Comparison of ENCODE assay signal across 18 cellular contexts in the genomic region with DNA sequence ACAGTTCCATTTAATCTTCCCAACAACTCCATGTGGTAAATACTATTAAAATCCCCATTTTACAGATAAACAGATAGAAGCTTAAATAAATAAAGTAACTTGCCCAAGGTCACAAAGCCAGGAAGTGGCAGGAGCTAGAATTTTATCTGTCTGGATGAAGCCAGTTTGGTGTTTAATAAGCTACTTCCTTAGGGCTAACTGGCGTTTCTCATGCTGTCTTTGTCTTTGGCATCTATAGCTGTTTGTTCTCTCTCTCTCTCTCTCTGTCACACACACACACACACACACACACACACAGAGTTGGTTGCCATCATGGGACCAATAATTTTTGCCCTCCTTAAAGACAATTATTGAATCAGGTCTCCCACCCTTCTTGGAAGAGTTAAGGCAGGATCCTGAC. TPM values are rescaled to one million over a fixed set of nuclear protein-coding genes. Genes with fewer than 3 reads are reported as not detected.
"Had no signal": no experiment of that assay in that cellular context is flagged by ENCODE, and none has a peak within 500 bp of the region (broad histone marks: within the 10 kb centered on the region; RNA-seq: fewer than 3 reads in every experiment).

No MANE protein-coding gene starts in this region.

- ATAC-seq: activated CD4-positive, alpha-beta T cell treated with anti-CD3 and anti-CD28 coated beads for 36 hours; naive thymus-derived CD8-positive, alpha-beta T cell; stimulated activated naive B cell treated with anti-CD40 and anti-IgM and Interleukin-4, amounts not matched to agents 10 μg/mL and 1 μg/mL and 100 μg/mL, for 72 hours had no signal

- H3K9me3 ChIP-seq: left lung, mucosa of descending colon, tibial artery, vagina had no signal

- H3K4me3 ChIP-seq: coronary artery, left lung, mucosa of descending colon, tibial artery, vagina had no signal

- H3K4me1 ChIP-seq: left lung had no signal

- H3K27ac Mint-ChIP-seq: activated CD4-positive, alpha-beta memory T cell treated with anti-CD3 and anti-CD28 coated beads, Interleukin-2, amount 10 ng/mL, durations not matched to agents 7 days and 5 days; activated CD4-positive, alpha-beta T cell treated with anti-CD3 and anti-CD28 coated beads for 36 hours; activated naive CD4-positive, alpha-beta T cell treated with anti-CD3 and anti-CD28 coated beads, Interleukin-2, amount 10 ng/mL, durations not matched to agents 7 days and 5 days; activated T-cell treated with anti-CD3 and anti-CD28 coated beads, Interleukin-2, amount 50 U/mL, for 24 hours; naive thymus-derived CD8-positive, alpha-beta T cell; stimulated activated naive B cell treated with anti-CD40 and anti-IgM and Interleukin-4, amounts not matched to agents 10 μg/mL and 1 μg/mL and 100 μg/mL, for 72 hours had no signal

- H3K27ac ChIP-seq: coronary artery, left lung, vagina had no signal

- H3K27me3 ChIP-seq: left lung, tibial artery, vagina had no signal

- H3K36me3 ChIP-seq: left lung, tibial artery, vagina had no signal

- H3K4me3 Mint-ChIP-seq: activated CD4-positive, alpha-beta memory T cell treated with anti-CD3 and anti-CD28 coated beads, Interleukin-2, amount 10 ng/mL, durations not matched to agents 7 days and 5 days; activated CD4-positive, alpha-beta T cell treated with anti-CD3 and anti-CD28 coated beads for 36 hours; activated naive CD4-positive, alpha-beta T cell treated with anti-CD3 and anti-CD28 coated beads, Interleukin-2, amount 10 ng/mL, durations not matched to agents 7 days and 5 days; activated T-cell treated with anti-CD3 and anti-CD28 coated beads, Interleukin-2, amount 50 U/mL, for 24 hours; central memory CD8-positive, alpha-beta T cell; naive thymus-derived CD8-positive, alpha-beta T cell; stimulated activated naive B cell treated with anti-CD40 and anti-IgM and Interleukin-4, amounts not matched to agents 10 μg/mL and 1 μg/mL and 100 μg/mL, for 72 hours had no signal

- DNase-seq: activated CD4-positive, alpha-beta memory T cell treated with anti-CD3 and anti-CD28 coated beads, Interleukin-2, amount 10 ng/mL, durations not matched to agents 7 days and 5 days; activated CD4-positive, alpha-beta T cell treated with anti-CD3 and anti-CD28 coated beads for 36 hours; activated naive CD4-positive, alpha-beta T cell treated with anti-CD3 and anti-CD28 coated beads, Interleukin-2, amount 10 ng/mL, durations not matched to agents 7 days and 5 days; activated T-cell treated with anti-CD3 and anti-CD28 coated beads, Interleukin-2, amount 50 U/mL, for 24 hours; islet precursor cell; left lung; naive thymus-derived CD8-positive, alpha-beta T cell; posterior cingulate gyrus; retina; stimulated activated CD4-positive, alpha-beta T cell treated with anti-CD3 and anti-CD28 coated beads, Interleukin-15, amount 100 ng/mL, for 24 hours; stimulated activated CD4-positive, alpha-beta T cell treated with anti-CD3 and anti-CD28 coated beads, Interleukin-4, amount 100 ng/mL, for 1 hour; stimulated activated naive B cell treated with anti-CD40 and anti-IgM and Interleukin-4, amounts not matched to agents 10 μg/mL and 1 μg/mL and 100 μg/mL, for 72 hours; tibial artery had no signal

- H3K36me3 Mint-ChIP-seq: activated naive CD4-positive, alpha-beta T cell treated with anti-CD3 and anti-CD28 coated beads, Interleukin-2, amount 10 ng/mL, durations not matched to agents 7 days and 5 days; naive thymus-derived CD8-positive, alpha-beta T cell; stimulated activated naive B cell treated with anti-CD40 and anti-IgM and Interleukin-4, amounts not matched to agents 10 μg/mL and 1 μg/mL and 100 μg/mL, for 72 hours had no signal

- H3K9me3 Mint-ChIP-seq: activated CD4-positive, alpha-beta memory T cell treated with anti-CD3 and anti-CD28 coated beads, Interleukin-2, amount 10 ng/mL, durations not matched to agents 7 days and 5 days; activated naive CD4-positive, alpha-beta T cell treated with anti-CD3 and anti-CD28 coated beads, Interleukin-2, amount 10 ng/mL, durations not matched to agents 7 days and 5 days; activated T-cell treated with anti-CD3 and anti-CD28 coated beads, Interleukin-2, amount 50 U/mL, for 24 hours; central memory CD8-positive, alpha-beta T cell; naive thymus-derived CD8-positive, alpha-beta T cell; stimulated activated naive B cell treated with anti-CD40 and anti-IgM and Interleukin-4, amounts not matched to agents 10 μg/mL and 1 μg/mL and 100 μg/mL, for 72 hours had no signal

- H3K4me1 Mint-ChIP-seq: activated CD4-positive, alpha-beta memory T cell treated with anti-CD3 and anti-CD28 coated beads, Interleukin-2, amount 10 ng/mL, durations not matched to agents 7 days and 5 days; central memory CD8-positive, alpha-beta T cell had no signal

RNA-seq across cellular contexts. Expression of a gene that starts 8.6 kb away (rescaled TPM):
- total RNA-seq: activated CD4-positive, alpha-beta memory T cell treated with anti-CD3 and anti-CD28 coated beads, Interleukin-2, amount 10 ng/mL, durations not matched to agents 7 days and 5 days; activated CD4-positive, alpha-beta T cell treated with anti-CD3 and anti-CD28 coated beads for 36 hours; esophagus mucosa; naive thymus-derived CD8-positive, alpha-beta T cell had no signal
- polyA plus RNA-seq: naive thymus-derived CD8-positive, alpha-beta T cell had no signal
